In genomic region chr17:1398028-1398427, GRCh38 we compare ENCODE assay signal across 9 cellular contexts. TPM values are rescaled to one million over a fixed set of nuclear protein-coding genes. Genes with fewer than 3 reads are reported as not detected.
DNase-seq lines count a peak whose midpoint lies in the region; ATAC-seq and TF ChIP-seq lines count a peak whose summit lies in the region.
"Had no signal": no experiment of that assay in that cellular context is flagged by ENCODE, and none has a peak within 500 bp of the region (broad histone marks: within the 10 kb centered on the region; RNA-seq: fewer than 3 reads in every experiment).

No MANE protein-coding gene starts in this region.

- H3K27me3 Mint-ChIP-seq in activated T-cell treated with anti-CD3 and anti-CD28 coated beads, Interleukin-2, amount 50 U/mL, for 72 hours (ENCODE audit: low read depth) = no peaks in the 10 kb centered on the region
- H3K27me3 Mint-ChIP-seq in activated naive CD8-positive, alpha-beta T cell treated with anti-CD3 and anti-CD28 coated beads, Interleukin-2, amount 50 U/mL, for 24 hours = peaks cover 2% of the 10 kb centered on the region

- peak overlapping the region; percentile 94 to 95 for H3K4me3 Mint-ChIP-seq in activated T-cell treated with anti-CD3 and anti-CD28 coated beads, Interleukin-2, amount 50 U/mL, for 72 hours
- peak overlapping the region; percentile 100 for H3K4me3 Mint-ChIP-seq in activated naive CD8-positive, alpha-beta T cell treated with anti-CD3 and anti-CD28 coated beads, Interleukin-2, amount 50 U/mL, for 24 hours

- 45% methylated on average over 2 of the region's 2 CpGs for WGBS in liver
- WGBS in transverse colon (ENCODE audit: low coverage in 1 of 2), 2 donors = 3 to 9% methylated on average over 2 of the region's 2 CpGs

- TF ChIP-seq CTCF in liver (IDR thresholded peaks at IDR 0.05; ENCODE audit: low read depth, low read length, missing input control) (no peak), transverse colon (IDR thresholded peaks at IDR 0.05) (no peak)

- H3K36me3 ChIP-seq in liver (ENCODE audit: control insufficient read depth in 4 of 4, insufficient read depth in 3 of 4, low read depth in 1 of 4, low read length in 3 of 4) (peaks cover 0 to 4% (median 0%) of the 10 kb centered on the region in 4 donors), transverse colon (no peaks in the 10 kb centered on the region)

- in situ Hi-C loops in transverse colon (cut with MboI; ENCODE audit: low pct_ligation_motif_present in 1 of 4, low pct_unique_long_range_greater_than_20kb in 1 of 4, low sequenced_read_pairs in 3 of 4) = loop anchor here in 1 of 4 donors (25.0 kb wide), 1 partner anchor 114 kb away; the partner anchor contains the start of gene INPP5K

- H3K27ac ChIP-seq in liver (ENCODE audit: low read depth in 1 of 2, low read length in 2 of 2) (no peak overlapping the region), transverse colon (peak overlapping the region; percentile 91 to 95 (median 94))

- no peak for TF ChIP-seq RAD21 in liver (IDR thresholded peaks at IDR 0.05)

- TF ChIP-seq POLR2A in transverse colon (IDR thresholded peaks at IDR 0.05) = no peak

- intact Hi-C loops in transverse colon (cut with DNase I; ENCODE audit: low total_unique reads) = no loop called here

- H3K9me3 ChIP-seq in liver (ENCODE audit: control insufficient read depth in 4 of 4, low read length in 3 of 4) (no peaks in the 10 kb centered on the region), transverse colon (no peaks in the 10 kb centered on the region)

- H3K4me1 ChIP-seq in liver (ENCODE audit: control insufficient read depth in 4 of 4, insufficient read depth in 4 of 4, low read length in 3 of 4) (peaks cover 12 to 35% (median 33%) of the 10 kb centered on the region in 4 donors), transverse colon (peaks cover 35 to 62% (median 59%) of the 10 kb centered on the region in 4 donors)

- H3K27me3 ChIP-seq in liver (ENCODE audit: control insufficient read depth in 4 of 4, insufficient read depth in 4 of 4, low read length in 3 of 4) (no peaks in the 10 kb centered on the region), transverse colon (no peaks in the 10 kb centered on the region)

- peak overlapping the region; percentile 15 to 75 for H3K9ac ChIP-seq in liver (ENCODE audit: low read depth in 1 of 2, low read length in 2 of 2)

- no peak for TF ChIP-seq EP300 in transverse colon (IDR thresholded peaks at IDR 0.05; ENCODE audit: low read depth)

- peak overlapping the region in 2 of 3 donors; percentile 80 to 94 for H3K4me3 ChIP-seq in liver (ENCODE audit: low read depth in 1 of 3, low read length in 3 of 3)
- peak overlapping the region in 3 of 4 donors; percentile 68 to 80 (median 73) for H3K4me3 ChIP-seq in transverse colon

- peaks cover 9 to 34% of the 10 kb centered on the region in 2 donors for H3K36me3 Mint-ChIP-seq in activated T-cell treated with anti-CD3 and anti-CD28 coated beads, Interleukin-2, amount 50 U/mL, for 72 hours (ENCODE audit: insufficient read depth in 2 of 2)
- H3K36me3 Mint-ChIP-seq in activated naive CD8-positive, alpha-beta T cell treated with anti-CD3 and anti-CD28 coated beads, Interleukin-2, amount 50 U/mL, for 24 hours (ENCODE audit: low read depth) = peaks cover 46% of the 10 kb centered on the region

- no peaks in the 10 kb centered on the region for H3K9me3 Mint-ChIP-seq in activated T-cell treated with anti-CD3 and anti-CD28 coated beads, Interleukin-2, amount 50 U/mL, for 72 hours
- H3K9me3 Mint-ChIP-seq in activated naive CD8-positive, alpha-beta T cell treated with anti-CD3 and anti-CD28 coated beads, Interleukin-2, amount 50 U/mL, for 24 hours = no peaks in the 10 kb centered on the region

- no peak for ATAC-seq in activated T-cell treated with anti-CD3 and anti-CD28 coated beads, Interleukin-2, amount 50 U/mL, for 72 hours (replicated peaks in 1 of 2)
- no peak for ATAC-seq in activated naive CD8-positive, alpha-beta T cell treated with anti-CD3 and anti-CD28 coated beads, Interleukin-2, amount 50 U/mL, for 24 hours
- ATAC-seq in HG03175 (IDR thresholded peaks at IDR 0.05; ENCODE audit: unreplicated experiment) = no peak

- peaks cover 54% of the 10 kb centered on the region for H3K4me1 Mint-ChIP-seq in activated T-cell treated with anti-CD3 and anti-CD28 coated beads, Interleukin-2, amount 50 U/mL, for 72 hours (ENCODE audit: low read depth)
- peaks cover 55% of the 10 kb centered on the region for H3K4me1 Mint-ChIP-seq in activated naive CD8-positive, alpha-beta T cell treated with anti-CD3 and anti-CD28 coated beads, Interleukin-2, amount 50 U/mL, for 24 hours

- peak overlapping the region; percentile 97 for H3K27ac Mint-ChIP-seq in activated T-cell treated with anti-CD3 and anti-CD28 coated beads, Interleukin-2, amount 50 U/mL, for 72 hours
- H3K27ac Mint-ChIP-seq in activated naive CD8-positive, alpha-beta T cell treated with anti-CD3 and anti-CD28 coated beads, Interleukin-2, amount 50 U/mL, for 24 hours = peak overlapping the region; percentile 100

- DNase-seq in activated T-cell treated with anti-CD3 and anti-CD28 coated beads, Interleukin-2, amount 50 U/mL, for 72 hours = no peak
- DNase-seq in activated T-cell treated with anti-CD3 and anti-CD28 coated beads for 4 hours (no peak), transverse colon (no peak), A172 (ENCODE audit: low spot score) (no peak), GOT3 (lab: John Stamatoyannopoulos, UW) (no peak)
- no peak for DNase-seq in activated naive CD8-positive, alpha-beta T cell treated with anti-CD3 and anti-CD28 coated beads, Interleukin-2, amount 50 U/mL, for 24 hours
- DNase-seq: NCI-H1930 had no signal

TF ChIP-seq in liver, 16 proteins besides CTCF, POLR2A, EP300 and RAD21:
- TF ChIP-seq RXRA (IDR thresholded peaks at IDR 0.05) (no peak), SP1 (IDR thresholded peaks at IDR 0.05) (no peak), HNF4G (IDR thresholded peaks at IDR 0.05) (no peak), FOXA1 (IDR thresholded peaks at IDR 0.05) (no peak), GABPA (IDR thresholded peaks at IDR 0.05 in 1 of 2, conservative IDR thresholded peaks at IDR 0.05 in 1 of 2) (no peak), TAF1 (conservative IDR thresholded peaks at IDR 0.05) (no peak), ZBTB33 (IDR thresholded peaks at IDR 0.05) (no peak)
- TF ChIP-seq, protein P1, sequence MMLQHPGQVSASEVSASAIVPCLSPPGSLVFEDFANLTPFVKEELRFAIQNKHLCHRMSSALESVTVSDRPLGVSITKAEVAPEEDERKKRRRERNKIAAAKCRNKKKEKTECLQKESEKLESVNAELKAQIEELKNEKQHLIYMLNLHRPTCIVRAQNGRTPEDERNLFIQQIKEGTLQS (IDR thresholded peaks at IDR 0.05) = no peak
TF ChIP-seq in liver: peak in this region for 0.

RNA-seq across cellular contexts. Expression of gene YWHAE, which starts 2.0 kb away (rescaled TPM):
- 100 to 1,000 TPM; 328 to 339 TPM for total RNA-seq in activated T-cell treated with anti-CD3 and anti-CD28 coated beads, Interleukin-2, amount 50 U/mL, for 72 hours
- 100 to 1,000 TPM; 173 to 288 TPM for total RNA-seq in liver
- 100 to 1,000 TPM; 177 to 226 TPM for polyA plus RNA-seq in liver
- total RNA-seq in transverse colon = 1,000 to 10,000 TPM in 1 of 4 donors, 100 to 1,000 TPM in 3; 158 to 2,397 (median 594) TPM
- 705 and 754 TPM in 2 replicates for total RNA-seq in A172 (2014; rRNA removed; shearing (Covaris generic))

RNA-seq across cellular contexts. Expression of gene CRK, which starts 58.0 kb away (rescaled TPM):
- 10 to 100 TPM; 18.7 to 22.9 TPM for total RNA-seq in activated T-cell treated with anti-CD3 and anti-CD28 coated beads, Interleukin-2, amount 50 U/mL, for 72 hours
- total RNA-seq in liver = 10 to 100 TPM; 35.9 to 69.9 TPM
- 10 to 100 TPM; 29.5 to 33.7 TPM for polyA plus RNA-seq in liver
- 10 to 100 TPM; 33.4 to 95.3 (median 63.4) TPM for total RNA-seq in transverse colon
- 84.2 and 89.2 TPM in 2 replicates for total RNA-seq in A172 (2014; rRNA removed; shearing (Covaris generic))

Comparison
In these comparisons a context has a peak if more than half of its experiments do, and no peak if none do; other contexts are left out.
1. H3K27ac ChIP-seq: peak in transverse colon (4 of 4); none in liver (0 of 2).